Comparison of ENCODE assay signal across 18 cellular contexts in genomic region chr9:93903886-93904648, GRCh38. TPM values are rescaled to one million over a fixed set of nuclear protein-coding genes. Genes with fewer than 3 reads are reported as not detected.
DNase-seq lines count a peak whose midpoint lies in the region; ATAC-seq and TF ChIP-seq lines count a peak whose summit lies in the region.
"Had no signal": no experiment of that assay in that cellular context is flagged by ENCODE, and none has a peak within 500 bp of the region (broad histone marks: within the 10 kb centered on the region; RNA-seq: fewer than 3 reads in every experiment).

No MANE protein-coding gene starts in this region.

- H3K4me1 Mint-ChIP-seq in CD14-positive monocyte (peaks cover 1% of the 10 kb centered on the region), activated B cell treated with CpG ODN at 0.5 μM for 24 hours (peaks cover 2% of the 10 kb centered on the region)

- TF ChIP-seq CTCF in CD14-positive monocyte (IDR thresholded peaks at IDR 0.05) (no peak), activated B cell treated with CpG ODN at 0.5 μM for 24 hours (IDR thresholded peaks at IDR 0.05) (no peak)

- H3K4me3 Mint-ChIP-seq in CD14-positive monocyte (no peak overlapping the region), activated B cell treated with CpG ODN at 0.5 μM for 24 hours (no peak overlapping the region)

- H3K36me3 Mint-ChIP-seq in activated naive CD4-positive, alpha-beta T cell treated with anti-CD3 and anti-CD28 coated beads, Interleukin-2, amount 50 U/mL, for 72 hours, result peaks cover 6 to 8% of the 10 kb centered on the region in 2 donors
- H3K36me3 Mint-ChIP-seq in CD14-positive monocyte (no peaks in the 10 kb centered on the region), activated B cell treated with CpG ODN at 0.5 μM for 24 hours (ENCODE audit: low read depth) (no peaks in the 10 kb centered on the region)

- H3K27me3 Mint-ChIP-seq in CD14-positive monocyte (ENCODE audit: low read depth in 3 of 3) (peaks cover 11 to 23% (median 19%) of the 10 kb centered on the region in 3 donors), activated B cell treated with CpG ODN at 0.5 μM for 24 hours (peaks cover 10% of the 10 kb centered on the region)

- intact Hi-C loops in CD14-positive monocyte (cut with micrococcal nuclease), result no loop called here
- intact Hi-C loops in activated B cell treated with CpG ODN at 0.5 μM for 24 hours (cut with micrococcal nuclease), result no loop called here
- intact Hi-C loops in posterior vena cava (cut with DNase I), result no loop called here

- no peaks in the 10 kb centered on the region for H3K9me3 Mint-ChIP-seq in activated naive CD4-positive, alpha-beta T cell treated with anti-CD3 and anti-CD28 coated beads, Interleukin-2, amount 50 U/mL, for 72 hours
- H3K9me3 Mint-ChIP-seq in CD14-positive monocyte, result peaks cover 0 to 5% (median 4%) of the 10 kb centered on the region in 7 donors
- H3K9me3 Mint-ChIP-seq in activated B cell treated with CpG ODN at 0.5 μM for 24 hours, result no peaks in the 10 kb centered on the region

- ATAC-seq in activated naive CD4-positive, alpha-beta T cell treated with anti-CD3 and anti-CD28 coated beads, Interleukin-2, amount 50 U/mL, for 72 hours, result no peak
- ATAC-seq in activated B cell treated with CpG ODN at 0.5 μM for 24 hours (ENCODE audit: low read depth) (no peak), HG02571 (IDR thresholded peaks at IDR 0.05; ENCODE audit: unreplicated experiment) (no peak)
- ATAC-seq: A549, HCT116 had no signal

- peak; percentile 6 for DNase-seq in activated naive CD4-positive, alpha-beta T cell treated with anti-CD3 and anti-CD28 coated beads, Interleukin-2, amount 50 U/mL, for 16 hours
- no peak for DNase-seq in activated naive CD4-positive, alpha-beta T cell treated with anti-CD3 and anti-CD28 coated beads, Interleukin-2, amount 50 U/mL, for 72 hours (ENCODE audit: low spot score in 2 of 2)
- DNase-seq in CD14-positive monocyte (ENCODE audit: low spot score) (peak; percentile 14), activated B cell treated with CpG ODN at 0.5 μM for 24 hours (peak; percentile 5), posterior vena cava (ENCODE audit: low spot score) (peak; percentile 53), NOMO-1 treated with DMSO at 0.1 percent for 48 hours (lab: John Stamatoyannopoulos, UW; ENCODE audit: unreplicated experiment) (no peak), SW 1271 (lab: John Stamatoyannopoulos, UW) (no peak)
- DNase-seq: C1 segment of cervical spinal cord; GF-D8; KG1; NCI-H1417 treated with DMSO at 0.1 percent for 48 hours; NCI-H1930; NCI-H446 treated with DMSO at 0.1 percent for 48 hours; NK-92 treated with Interleukin-12 subunit alpha and Interleukin-12 subunit beta, amount 100 ng/mL, for 24 hours; OCI-M1 had no signal

- CTCF ChIA-PET in activated B cell treated with CpG ODN at 0.5 μM for 24 hours (lab: Charles Lee), result no interaction called here

- H3K27ac Mint-ChIP-seq in activated naive CD4-positive, alpha-beta T cell treated with anti-CD3 and anti-CD28 coated beads, Interleukin-2, amount 50 U/mL, for 72 hours, result peak overlapping the region in 1 of 2 donors; percentile 65
- H3K27ac Mint-ChIP-seq in CD14-positive monocyte (no peak overlapping the region), activated B cell treated with CpG ODN at 0.5 μM for 24 hours (no peak overlapping the region)

- POLR2A ChIA-PET in activated B cell treated with CpG ODN at 0.5 μM for 24 hours (lab: Charles Lee), result no interaction called here

RNA-seq across cellular contexts. Expression of gene BARX1, which starts 51.1 kb away (rescaled TPM):
- total RNA-seq in activated naive CD4-positive, alpha-beta T cell treated with anti-CD3 and anti-CD28 coated beads, Interleukin-2, amount 50 U/mL, for 72 hours, result 1 to 10 TPM in 1 of 2 donors, not detected in 1; 9.1 TPM
- not detected for polyA plus RNA-seq in CD14-positive monocyte
- total RNA-seq in activated B cell treated with CpG ODN at 0.5 μM for 24 hours, result not detected in 2 replicates
- total RNA-seq in posterior vena cava, result not detected

Comparison
In these comparisons a context has a peak if more than half of its experiments do, and no peak if none do; other contexts are left out.
1. DNase-seq: peak in activated naive CD4-positive, alpha-beta T cell treated with anti-CD3 and anti-CD28 coated beads, Interleukin-2, amount 50 U/mL, for 16 hours (single experiment), CD14-positive monocyte (single experiment), activated B cell treated with CpG ODN at 0.5 μM for 24 hours (single experiment) and posterior vena cava (single experiment); none in activated naive CD4-positive, alpha-beta T cell treated with anti-CD3 and anti-CD28 coated beads, Interleukin-2, amount 50 U/mL, for 72 hours (0 of 2), NOMO-1 treated with DMSO at 0.1 percent for 48 hours (single experiment) and SW 1271 (0 of 2).